ENCODE assay signal across 8 cellular contexts in genomic region chr3:49469037-49469875, GRCh38. TPM values are rescaled to one million over a fixed set of nuclear protein-coding genes. Genes with fewer than 3 reads are reported as not detected.
DNase-seq lines count a peak whose midpoint lies in the region; ATAC-seq and TF ChIP-seq lines count a peak whose summit lies in the region.

No MANE protein-coding gene starts in this region.

- peak overlapping the region; percentile 91 for H3K4me3 Mint-ChIP-seq in activated CD4-positive, alpha-beta memory T cell treated with anti-CD3 and anti-CD28 coated beads for 36 hours
- peak overlapping the region; percentile 89 for H3K4me3 Mint-ChIP-seq in natural killer cell

- peaks cover 21% of the 10 kb centered on the region for H3K4me1 Mint-ChIP-seq in activated CD4-positive, alpha-beta memory T cell treated with anti-CD3 and anti-CD28 coated beads for 36 hours (ENCODE audit: low read depth)
- peaks cover 20 to 23% of the 10 kb centered on the region in 2 donors for H3K4me1 Mint-ChIP-seq in natural killer cell

- no peaks in the 10 kb centered on the region for H3K36me3 Mint-ChIP-seq in activated CD4-positive, alpha-beta memory T cell treated with anti-CD3 and anti-CD28 coated beads for 36 hours
- H3K36me3 Mint-ChIP-seq in natural killer cell, result no peaks in the 10 kb centered on the region

- POLR2A ChIA-PET in activated CD4-positive, alpha-beta memory T cell treated with anti-CD3 and anti-CD28 coated beads for 36 hours (lab: Charles Lee), result interaction anchor here (0.5 to 2.5 kb wide), 9 partner anchors 15 to 1022 kb away, joined by 3 to 15 read pairs (median 6); partner anchors contain the start of genes ATRIP, NICN1, QRICH1 and RHOA

- H3K27me3 Mint-ChIP-seq in activated CD4-positive, alpha-beta memory T cell treated with anti-CD3 and anti-CD28 coated beads for 36 hours, result no peaks in the 10 kb centered on the region
- H3K27me3 Mint-ChIP-seq in natural killer cell (ENCODE audit: low read depth in 2 of 2), result no peaks in the 10 kb centered on the region

- peak; percentile 65 for DNase-seq in DMS 273 (lab: John Stamatoyannopoulos, UW; ENCODE audit: unreplicated experiment)
- no peak for DNase-seq in DMS 273 treated with DMSO at 0.1 percent for 48 hours (lab: John Stamatoyannopoulos, UW)
- DNase-seq in HS-27A (ENCODE audit: low read depth), result peak; percentile 72
- DNase-seq in activated CD4-positive, alpha-beta memory T cell treated with anti-CD3 and anti-CD28 coated beads for 36 hours, result no peak
- DNase-seq in fibroblast of the conjunctiva (ENCODE audit: low read depth), result peak; percentile 56
- DNase-seq in natural killer cell, result no peak

- CTCF ChIA-PET in activated CD4-positive, alpha-beta memory T cell treated with anti-CD3 and anti-CD28 coated beads for 36 hours (lab: Charles Lee), result interaction anchor here (0.9 to 2.0 kb wide), 4 partner anchors 20 to 129 kb away, joined by 3 to 15 read pairs (median 5); partner anchors contain the start of gene USP4

- H3K27ac Mint-ChIP-seq in activated CD4-positive, alpha-beta memory T cell treated with anti-CD3 and anti-CD28 coated beads for 36 hours, result peak overlapping the region; percentile 83
- H3K27ac Mint-ChIP-seq in natural killer cell, result peak overlapping the region; percentile 87 to 90

- intact Hi-C loops in activated CD4-positive, alpha-beta memory T cell treated with anti-CD3 and anti-CD28 coated beads for 36 hours (cut with micrococcal nuclease), result no loop called here
- intact Hi-C loops in natural killer cell (cut with micrococcal nuclease), result no loop called here

- ATAC-seq in natural killer cell (no peak), GM21737 (IDR thresholded peaks at IDR 0.05; ENCODE audit: unreplicated experiment) (no peak), HG03457 (IDR thresholded peaks at IDR 0.05; ENCODE audit: unreplicated experiment) (no peak)

- no peak for TF ChIP-seq CTCF in natural killer cell (IDR thresholded peaks at IDR 0.05)

- no peaks in the 10 kb centered on the region for H3K9me3 Mint-ChIP-seq in activated CD4-positive, alpha-beta memory T cell treated with anti-CD3 and anti-CD28 coated beads for 36 hours
- no peaks in the 10 kb centered on the region for H3K9me3 Mint-ChIP-seq in natural killer cell

RNA-seq across cellular contexts. Expression of gene DAG1, which starts 0.8 kb away (rescaled TPM):
- 1 to 10 TPM; 9.4 to 9.6 TPM for total RNA-seq in activated CD4-positive, alpha-beta memory T cell treated with anti-CD3 and anti-CD28 coated beads for 36 hours
- 10 to 100 TPM in 2 of 3 donors, 1 to 10 TPM in 1; 9.6 to 22.4 (median 20.6) TPM for total RNA-seq in natural killer cell

RNA-seq across cellular contexts. Expression of gene NICN1, which starts 40.1 kb away (rescaled TPM):
- 10 to 100 TPM; 12.0 to 12.8 TPM for total RNA-seq in activated CD4-positive, alpha-beta memory T cell treated with anti-CD3 and anti-CD28 coated beads for 36 hours
- total RNA-seq in natural killer cell, result 10 to 100 TPM; 28.7 to 36.5 (median 30.6) TPM

RNA-seq across cellular contexts. Expression of gene AMT, which starts 47.0 kb away (rescaled TPM):
- total RNA-seq in activated CD4-positive, alpha-beta memory T cell treated with anti-CD3 and anti-CD28 coated beads for 36 hours, result 1 to 10 TPM; 2.4 to 2.6 TPM
- total RNA-seq in natural killer cell, result 10 to 100 TPM; 13.4 to 14.2 (median 14.0) TPM

RNA-seq across cellular contexts. Expression of gene TCTA, which starts 57.0 kb away (rescaled TPM):
- 10 to 100 TPM in 1 of 2 experiments, 1 to 10 TPM in 1; 9.5 to 10.9 TPM for total RNA-seq in activated CD4-positive, alpha-beta memory T cell treated with anti-CD3 and anti-CD28 coated beads for 36 hours
- total RNA-seq in natural killer cell, result 10 to 100 TPM; 35.4 to 40.7 (median 36.7) TPM

RNA-seq across cellular contexts. Expression of gene RHOA, which starts 57.5 kb away (rescaled TPM):
- total RNA-seq in activated CD4-positive, alpha-beta memory T cell treated with anti-CD3 and anti-CD28 coated beads for 36 hours, result 100 to 1,000 TPM; 497 to 514 TPM
- total RNA-seq in natural killer cell, result 100 to 1,000 TPM; 342 to 372 (median 370) TPM

Comparison
In these comparisons a context has a peak if more than half of its experiments do, and no peak if none do; other contexts are left out.
1. DNase-seq: peak in DMS 273 (single experiment), HS-27A (single experiment) and fibroblast of the conjunctiva (single experiment); none in DMS 273 treated with DMSO at 0.1 percent for 48 hours (single experiment), activated CD4-positive, alpha-beta memory T cell treated with anti-CD3 and anti-CD28 coated beads for 36 hours (single experiment) and natural killer cell (single experiment).